In the genomic region with DNA sequence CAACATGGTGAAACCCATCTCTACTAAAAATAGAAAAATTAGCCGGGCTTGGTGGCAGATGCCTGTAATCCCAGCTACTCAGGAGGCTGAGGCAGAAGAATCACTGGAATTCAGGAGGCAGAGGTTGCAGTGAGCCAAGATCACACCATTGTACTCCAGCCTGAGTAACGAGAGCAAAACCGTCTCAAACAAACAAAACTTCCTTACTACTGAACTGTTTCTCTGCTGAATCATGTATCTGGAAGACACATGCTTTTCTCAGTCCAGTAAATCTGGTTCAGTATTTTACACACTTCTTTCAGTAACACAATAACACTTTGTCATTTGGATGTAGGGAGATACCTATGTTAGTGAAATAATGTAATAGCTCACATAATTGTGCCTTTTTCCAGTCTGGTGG, we compare ENCODE assay signal across 22 cellular contexts. TPM values are rescaled to one million over a fixed set of nuclear protein-coding genes. Genes with fewer than 3 reads are reported as not detected.
A peak's percentile ranks its signal among the peaks of the same experiment; 100 is the strongest.
DNase-seq lines count a peak whose midpoint lies in the region; ATAC-seq and TF ChIP-seq lines count a peak whose summit lies in the region.
"Had no signal": no experiment of that assay in that cellular context is flagged by ENCODE, and none has a peak within 500 bp of the region (broad histone marks: within the 10 kb centered on the region; RNA-seq: fewer than 3 reads in every experiment).

No MANE protein-coding gene starts in this region.

- no peak overlapping the region for H2BK120ac ChIP-seq in mesenchymal stem cell (ENCODE audit: low read depth, low read length)

- H3K9me3 ChIP-seq in mesenchymal stem cell (ENCODE audit: control insufficient read depth, low read length) (no peaks in the 10 kb centered on the region), psoas muscle (no peaks in the 10 kb centered on the region)
- H3K9me3 ChIP-seq: ascending aorta, Caco-2, left ventricle myocardium inferior, ovary, sigmoid colon had no signal

- peak; percentile 39 for DNase-seq in AG09309 (ENCODE audit: low read depth)
- DNase-seq in HS-5 (ENCODE audit: low read depth), result peak; percentile 29
- peak; percentile 44 for DNase-seq in epithelial cell of esophagus (ENCODE audit: low read depth)
- peak; percentile 56 for DNase-seq in mesenchymal stem cell
- DNase-seq in psoas muscle, result no peak
- no peak for DNase-seq in activated CD4-positive, CD25-positive, alpha-beta regulatory T cell treated with anti-CD3 and anti-CD28 coated beads, Interleukin-2, amount 50 U/mL, for 72 hours
- DNase-seq in WTC11 (ENCODE audit: low spot score), result no peak
- DNase-seq: activated CD4-positive, CD25-positive, alpha-beta regulatory T cell; activated effector memory CD4-positive, alpha-beta T cell treated with anti-CD3 and anti-CD28 coated beads, Interleukin-2, amount 50 U/mL, for 16 hours; Caco-2; dorsolateral prefrontal cortex; GDM1; KBM-7; left ventricle myocardium inferior; NCI-H1048; ovary; SIG-M5; sigmoid colon; T-helper 17 cell had no signal

- no peak overlapping the region for H2BK15ac ChIP-seq in mesenchymal stem cell (ENCODE audit: low read depth, poor library complexity, severe bottlenecking)

- H3K36me3 ChIP-seq in mesenchymal stem cell (ENCODE audit: control insufficient read depth in 1 of 2, insufficient read depth in 2 of 2, low read depth in 1 of 2, low read length in 2 of 2), result peaks cover 3 to 16% of the 10 kb centered on the region in 2 experiments
- H3K36me3 ChIP-seq in psoas muscle (ENCODE audit: insufficient read depth in 1 of 2, low read depth in 1 of 2), result peaks cover 4 to 32% of the 10 kb centered on the region in 2 donors
- H3K36me3 ChIP-seq: ovary had no signal

- H2BK12ac ChIP-seq in mesenchymal stem cell (ENCODE audit: low read length in 2 of 2), result no peak overlapping the region

- no peak overlapping the region for H4K91ac ChIP-seq in mesenchymal stem cell (ENCODE audit: low read length)

- H3K23ac ChIP-seq in mesenchymal stem cell (ENCODE audit: low read length in 2 of 2), result no peak overlapping the region

- no peaks in the 10 kb centered on the region for H3K27me3 Mint-ChIP-seq in WTC11 (ENCODE audit: low read depth)
- H3K27me3 Mint-ChIP-seq: T-helper 17 cell had no signal

- no peak overlapping the region for H2AK5ac ChIP-seq in mesenchymal stem cell (ENCODE audit: low read length, severe bottlenecking)

- POLR2A ChIA-PET in WTC11 (lab: Charles Lee), result no interaction called here

- H3K4me1 Mint-ChIP-seq in WTC11, result no peaks in the 10 kb centered on the region

- H3K27me3 ChIP-seq in mesenchymal stem cell (ENCODE audit: control insufficient read depth in 1 of 2, insufficient read depth in 1 of 2, low read length in 2 of 2), result no peaks in the 10 kb centered on the region
- no peaks in the 10 kb centered on the region for H3K27me3 ChIP-seq in psoas muscle (ENCODE audit: insufficient read depth in 3 of 3, low read length in 2 of 3)
- H3K27me3 ChIP-seq: ascending aorta, dorsolateral prefrontal cortex, foreskin keratinocyte, ovary, sigmoid colon had no signal

- CTCF ChIA-PET in WTC11 (lab: Charles Lee), result no interaction called here

- H3K4me3 Mint-ChIP-seq in WTC11, result no peak overlapping the region
- H3K4me3 Mint-ChIP-seq: T-helper 17 cell had no signal

- intact Hi-C loops in psoas muscle (cut with DNase I), result no loop called here

- H3K4me3 ChIP-seq in AG09309 (ENCODE audit: control insufficient read depth, low read depth, low read length) (no peak overlapping the region), epithelial cell of esophagus (ENCODE audit: low read length) (no peak overlapping the region), mesenchymal stem cell (ENCODE audit: insufficient read depth in 1 of 2, low read depth in 1 of 2, low read length in 2 of 2) (no peak overlapping the region), psoas muscle (no peak overlapping the region)
- H3K4me3 ChIP-seq: ascending aorta, dorsolateral prefrontal cortex, left ventricle myocardium inferior, ovary, sigmoid colon had no signal

- peaks cover 4% of the 10 kb centered on the region; the same call in 1 of the 2 replicates for H3K9me3 Mint-ChIP-seq in WTC11

- peaks cover 6% of the 10 kb centered on the region for H3K4me1 ChIP-seq in mesenchymal stem cell (ENCODE audit: control insufficient read depth, insufficient read depth, low read depth, low read length)
- H3K4me1 ChIP-seq in psoas muscle, result no peaks in the 10 kb centered on the region
- H3K4me1 ChIP-seq: ascending aorta, Caco-2, foreskin keratinocyte, left ventricle myocardium inferior had no signal

- no peak overlapping the region for H2BK5ac ChIP-seq in mesenchymal stem cell (ENCODE audit: low read depth, low read length, poor library complexity, severe bottlenecking)

- no peak overlapping the region for H3K4ac ChIP-seq in mesenchymal stem cell (ENCODE audit: low read depth in 1 of 2, low read length in 2 of 2)

- no peak for TF ChIP-seq CTCF in AG09309 (IDR thresholded peaks at IDR 0.05; ENCODE audit: control insufficient read depth, insufficient read depth, low read depth, low read length, missing control alignments)
- no peak for TF ChIP-seq CTCF in epithelial cell of esophagus (IDR thresholded peaks at IDR 0.05; ENCODE audit: insufficient read depth, low read depth, low read length, missing control alignments)
- no peak for TF ChIP-seq CTCF in psoas muscle (IDR thresholded peaks at IDR 0.05)
- TF ChIP-seq CTCF in WTC11 (IDR thresholded peaks at IDR 0.05), result no peak

- H3K27ac ChIP-seq in mesenchymal stem cell (ENCODE audit: low read length, poor library complexity, severe bottlenecking) (no peak overlapping the region), psoas muscle (no peak overlapping the region)
- H3K27ac ChIP-seq: ascending aorta, dorsolateral prefrontal cortex, foreskin keratinocyte, left ventricle myocardium inferior, ovary had no signal

- H4K8ac ChIP-seq in mesenchymal stem cell (ENCODE audit: low read length), result no peak overlapping the region

- H3K36me3 Mint-ChIP-seq in WTC11, result peaks cover 18% of the 10 kb centered on the region

- H3K18ac ChIP-seq in mesenchymal stem cell (ENCODE audit: low read depth in 1 of 2, low read length in 2 of 2), result no peak overlapping the region

- H3K4me2 ChIP-seq in mesenchymal stem cell (ENCODE audit: low read length, poor library complexity, severe bottlenecking), result no peak overlapping the region

- WGBS in mesenchymal stem cell, result 42% methylated on average over 3 of the region's 3 CpGs
- WGBS in psoas muscle, 3 donors, result 29 to 47% (median 30%) methylated on average over 3 of the region's 3 CpGs

- no peak overlapping the region for H2AFZ ChIP-seq in mesenchymal stem cell (ENCODE audit: low read depth, low read length)

- H3K9ac ChIP-seq in mesenchymal stem cell (ENCODE audit: low read length), result peak overlapping the region; percentile 13

- H3K14ac ChIP-seq in mesenchymal stem cell (ENCODE audit: low read length in 2 of 2), result no peak overlapping the region

- ATAC-seq in GM21576 (IDR thresholded peaks at IDR 0.05; ENCODE audit: unreplicated experiment) (no peak), psoas muscle (no peak), WTC11 (no peak)
- ATAC-seq: foreskin keratinocyte, T-helper 17 cell had no signal

- no peak overlapping the region for H3K27ac Mint-ChIP-seq in WTC11
- H3K27ac Mint-ChIP-seq: T-helper 17 cell had no signal

- peaks cover 9% of the 10 kb centered on the region for H3K79me1 ChIP-seq in mesenchymal stem cell (replicated peaks; ENCODE audit: low read length, poor library complexity, severe bottlenecking)

TF ChIP-seq in WTC11, 78 proteins besides CTCF, POLR2A, EP300 and RAD21 (continues in another document):
- no peak for TF ChIP-seq SMAD4 (CRISPR knock-in tag; IDR thresholded peaks at IDR 0.05)
- TF ChIP-seq, protein P1, sequence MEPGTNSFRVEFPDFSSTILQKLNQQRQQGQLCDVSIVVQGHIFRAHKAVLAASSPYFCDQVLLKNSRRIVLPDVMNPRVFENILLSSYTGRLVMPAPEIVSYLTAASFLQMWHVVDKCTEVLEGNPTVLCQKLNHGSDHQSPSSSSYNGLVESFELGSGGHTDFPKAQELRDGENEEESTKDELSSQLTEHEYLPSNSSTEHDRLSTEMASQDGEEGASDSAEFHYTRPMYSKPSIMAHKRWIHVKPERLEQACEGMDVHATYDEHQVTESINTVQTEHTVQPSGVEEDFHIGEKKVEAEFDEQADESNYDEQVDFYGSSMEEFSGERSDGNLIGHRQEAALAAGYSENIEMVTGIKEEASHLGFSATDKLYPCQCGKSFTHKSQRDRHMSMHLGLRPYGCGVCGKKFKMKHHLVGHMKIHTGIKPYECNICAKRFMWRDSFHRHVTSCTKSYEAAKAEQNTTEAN (CRISPR knock-in tag; IDR thresholded peaks at IDR 0.05), result no peak
- TF ChIP-seq ZNF138 (CRISPR knock-in tag; conservative IDR thresholded peaks at IDR 0.05), result no peak
- no peak for TF ChIP-seq NFATC4 (CRISPR knock-in tag; IDR thresholded peaks at IDR 0.05)
- no peak for TF ChIP-seq NR1H2 (CRISPR knock-in tag; IDR thresholded peaks at IDR 0.05)

RNA-seq across cellular contexts. Expression of a gene that starts 7.9 kb away (rescaled TPM):
- polyA plus RNA-seq in mesenchymal stem cell (2013, experiment 1 of 2), result 6.4 TPM
- 6.0 TPM for polyA plus RNA-seq in mesenchymal stem cell (2013, experiment 2 of 2)
- 1 to 10 TPM; 1.3 to 5.5 (median 2.8) TPM for total RNA-seq in psoas muscle
- 1 to 10 TPM; 2.8 to 7.2 (median 3.2) TPM for polyA plus RNA-seq in psoas muscle
- 6.1 to 7.2 TPM (median 7.2 TPM) in 3 replicates for total RNA-seq in WTC11 (2021)

RNA-seq across cellular contexts. Expression of a gene that starts 23.4 kb away (rescaled TPM):
- 16.3 TPM for polyA plus RNA-seq in mesenchymal stem cell (2013, experiment 1 of 2)
- polyA plus RNA-seq in mesenchymal stem cell (2013, experiment 2 of 2), result 17.4 TPM
- 10 to 100 TPM; 12.9 to 18.9 (median 13.9) TPM for total RNA-seq in psoas muscle
- 10 to 100 TPM; 18.3 to 48.9 (median 43.0) TPM for polyA plus RNA-seq in psoas muscle
- total RNA-seq in WTC11 (2021), result 69.9 to 73.8 TPM (median 71.0 TPM) in 3 replicates

RNA-seq across cellular contexts. Expression of a gene that starts 39.1 kb away (rescaled TPM):
- 12.2 TPM for polyA plus RNA-seq in mesenchymal stem cell (2013, experiment 1 of 2)
- 12.0 TPM for polyA plus RNA-seq in mesenchymal stem cell (2013, experiment 2 of 2)
- total RNA-seq in psoas muscle (10 to 100 TPM; 20.2 to 27.2 (median 22.4) TPM), WTC11 (2021) (11.7 to 14.2 TPM (median 14.2 TPM) in 3 replicates)
- 10 to 100 TPM in 2 of 3 donors, 1 to 10 TPM in 1; 9.7 to 17.9 (median 16.5) TPM for polyA plus RNA-seq in psoas muscle

Comparison
In these comparisons a context has a peak if more than half of its experiments do, and no peak if none do; other contexts are left out.
1. DNase-seq: peak in AG09309 (single experiment), HS-5 (single experiment), epithelial cell of esophagus (single experiment) and mesenchymal stem cell (single experiment); none in psoas muscle (0 of 2), activated CD4-positive, CD25-positive, alpha-beta regulatory T cell treated with anti-CD3 and anti-CD28 coated beads, Interleukin-2, amount 50 U/mL, for 72 hours (single experiment) and WTC11 (single experiment).